2 cellular contexts compared by ENCODE assay signal in genomic region chr1:200707116-200707515, GRCh38.
TF ChIP-seq lines count a peak whose summit lies in the region.

No MANE protein-coding gene starts in this region.

TF ChIP-seq in SK-N-SH, 30 proteins besides CTCF, POLR2A, EP300 and RAD21:
- no peak for TF ChIP-seq NRF1 (IDR thresholded peaks at IDR 0.05; ENCODE audit: low read depth, low read length)
- no peak for TF ChIP-seq GABPA (IDR thresholded peaks at IDR 0.05; ENCODE audit: low read depth)
- no peak for TF ChIP-seq SMC3 (IDR thresholded peaks at IDR 0.05; ENCODE audit: low read depth, low read length)
- no peak for TF ChIP-seq NFIC (IDR thresholded peaks at IDR 0.05; ENCODE audit: borderline replicate concordance)
- TF ChIP-seq FOSL2 (IDR thresholded peaks at IDR 0.05; ENCODE audit: borderline replicate concordance, low read depth): no peak
- no peak for TF ChIP-seq FOXJ3 (CRISPR knock-in tag; IDR thresholded peaks at IDR 0.05)

TF ChIP-seq in SK-N-SH treated with all-trans-retinoic acid at 6 μM for 48 hours, 23 proteins besides CTCF, POLR2A, EP300 and RAD21:
- TF ChIP-seq ZNF70 (CRISPR knock-in tag; IDR thresholded peaks at IDR 0.05) (no peak), ZC3H10 (CRISPR knock-in tag; IDR thresholded peaks at IDR 0.05) (no peak), RARB (CRISPR knock-in tag; IDR thresholded peaks at IDR 0.05) (no peak), PATZ1 (CRISPR knock-in tag; IDR thresholded peaks at IDR 0.05; ENCODE audit: borderline replicate concordance) (no peak), TOX (CRISPR knock-in tag; IDR thresholded peaks at IDR 0.05; ENCODE audit: borderline replicate concordance) (no peak), POU6F1 (CRISPR knock-in tag; IDR thresholded peaks at IDR 0.05; ENCODE audit: borderline replicate concordance, low read depth) (no peak)
